ENCODE assay signal across 8 cellular contexts in genomic region chr14:30283822-30284446, GRCh38.
DNase-seq lines count a peak whose midpoint lies in the region; ATAC-seq and TF ChIP-seq lines count a peak whose summit lies in the region.

No MANE protein-coding gene starts in this region.

- no peaks in the 10 kb centered on the region for H3K4me1 Mint-ChIP-seq in activated CD8-positive, alpha-beta T cell treated with anti-CD3 and anti-CD28 coated beads for 36 hours (ENCODE audit: low read depth)

- H3K9me3 Mint-ChIP-seq in activated CD8-positive, alpha-beta T cell treated with anti-CD3 and anti-CD28 coated beads for 36 hours = peaks cover 2% of the 10 kb centered on the region

- no peak for ATAC-seq in activated CD8-positive, alpha-beta T cell treated with anti-CD3 and anti-CD28 coated beads for 36 hours
- ATAC-seq in GM19467 (IDR thresholded peaks at IDR 0.05; ENCODE audit: unreplicated experiment) = no peak

- H3K4me3 ChIP-seq in effector memory CD4-positive, alpha-beta T cell (ENCODE audit: insufficient read depth, low read depth, low read length, poor library complexity, severe bottlenecking) = no peak overlapping the region

- no peaks in the 10 kb centered on the region for H3K9me3 ChIP-seq in effector memory CD4-positive, alpha-beta T cell (ENCODE audit: control insufficient read depth, low read length)

- no peaks in the 10 kb centered on the region for H3K27me3 Mint-ChIP-seq in activated CD8-positive, alpha-beta T cell treated with anti-CD3 and anti-CD28 coated beads for 36 hours

- no peaks in the 10 kb centered on the region for H3K27me3 ChIP-seq in effector memory CD4-positive, alpha-beta T cell (replicated peaks; ENCODE audit: control insufficient read depth, insufficient read depth, low read length, poor library complexity, severe bottlenecking)

- no peak overlapping the region for H3K4me3 Mint-ChIP-seq in activated CD8-positive, alpha-beta T cell treated with anti-CD3 and anti-CD28 coated beads for 36 hours

- H3K36me3 ChIP-seq in effector memory CD4-positive, alpha-beta T cell (ENCODE audit: control insufficient read depth, insufficient read depth, low read length) = no peaks in the 10 kb centered on the region

- no peak overlapping the region for H3K27ac Mint-ChIP-seq in activated CD8-positive, alpha-beta T cell treated with anti-CD3 and anti-CD28 coated beads for 36 hours

- intact Hi-C loops in activated CD8-positive, alpha-beta T cell treated with anti-CD3 and anti-CD28 coated beads for 36 hours (cut with micrococcal nuclease) = no loop called here

- H3K27ac ChIP-seq in effector memory CD4-positive, alpha-beta T cell (ENCODE audit: insufficient read depth, low read length, poor library complexity, severe bottlenecking) = no peak overlapping the region

- DNase-seq in stimulated activated CD4-positive, alpha-beta T cell treated with anti-CD3 and anti-CD28 coated beads, Interleukin-15, amount 100 ng/mL, for 24 hours = peak; percentile 30
- DNase-seq in stimulated activated CD4-positive, alpha-beta T cell treated with anti-CD3 and anti-CD28 coated beads, Interleukin-12 subunit alpha, Interleukin-12 subunit beta, amount 100 ng/mL, for 4 hours = no peak
- DNase-seq in HuH-7 (ENCODE audit: low spot score) = peak; percentile 17
- peak; percentile 28 for DNase-seq in activated CD8-positive, alpha-beta T cell treated with anti-CD3 and anti-CD28 coated beads for 36 hours
- DNase-seq in kidney tubule cell (ENCODE audit: low spot score) = peak; percentile 59
- DNase-seq in mesenteric fat pad (ENCODE audit: low spot score) = no peak
- DNase-seq in effector memory CD4-positive, alpha-beta T cell = no peak

- POLR2A ChIA-PET in activated CD8-positive, alpha-beta T cell treated with anti-CD3 and anti-CD28 coated beads for 36 hours (lab: Charles Lee) = no interaction called here

- no peaks in the 10 kb centered on the region for H3K4me1 ChIP-seq in effector memory CD4-positive, alpha-beta T cell (ENCODE audit: control insufficient read depth, insufficient read depth, low read length, poor library complexity, severe bottlenecking)

- TF ChIP-seq CTCF in activated CD8-positive, alpha-beta T cell treated with anti-CD3 and anti-CD28 coated beads for 36 hours (IDR thresholded peaks at IDR 0.05) = peak; percentile 59

- H3K36me3 Mint-ChIP-seq in activated CD8-positive, alpha-beta T cell treated with anti-CD3 and anti-CD28 coated beads for 36 hours (ENCODE audit: low read depth) = no peaks in the 10 kb centered on the region

- CTCF ChIA-PET in activated CD8-positive, alpha-beta T cell treated with anti-CD3 and anti-CD28 coated beads for 36 hours (lab: Charles Lee) = interaction anchor here (0.8 to 3.2 kb wide), 11 partner anchors 9 to 236 kb away, joined by 3 to 37 read pairs (median 3); no protein-coding TSS in a partner anchor

Comparison
In these comparisons a context has a peak if more than half of its experiments do, and no peak if none do; other contexts are left out.
1. DNase-seq: peak in stimulated activated CD4-positive, alpha-beta T cell treated with anti-CD3 and anti-CD28 coated beads, Interleukin-15, amount 100 ng/mL, for 24 hours (single experiment), HuH-7 (single experiment), activated CD8-positive, alpha-beta T cell treated with anti-CD3 and anti-CD28 coated beads for 36 hours (single experiment) and kidney tubule cell (single experiment); none in stimulated activated CD4-positive, alpha-beta T cell treated with anti-CD3 and anti-CD28 coated beads, Interleukin-12 subunit alpha, Interleukin-12 subunit beta, amount 100 ng/mL, for 4 hours (single experiment), mesenteric fat pad (single experiment) and effector memory CD4-positive, alpha-beta T cell (0 of 3).